22 cellular contexts compared by ENCODE assay signal in genomic region chr12:113935459-113935858, GRCh38.
"Had no signal": no experiment of that assay in that cellular context is flagged by ENCODE, and none has a peak within 500 bp of the region (broad histone marks: within the 10 kb centered on the region; RNA-seq: fewer than 3 reads in every experiment).

No MANE protein-coding gene starts in this region.

- H3K4me1 ChIP-seq: spleen had no signal

- H3K9me3 Mint-ChIP-seq: activated naive CD4-positive, alpha-beta T cell treated with anti-CD3 and anti-CD28 coated beads for 36 hours; activated naive CD8-positive, alpha-beta T cell treated with anti-CD3 and anti-CD28 coated beads, Interleukin-2, amount 50 U/mL, for 24 hours; WTC11 had no signal

- H3K27me3 Mint-ChIP-seq: activated CD4-positive, alpha-beta T cell treated with anti-CD3 and anti-CD28 coated beads for 36 hours; activated naive CD8-positive, alpha-beta T cell treated with anti-CD3 and anti-CD28 coated beads, Interleukin-2, amount 50 U/mL, for 24 hours; progenitor cell of endocrine pancreas had no signal

- H3K27me3 ChIP-seq: cardiac muscle cell, esophagus muscularis mucosa, gastrocnemius medialis, left lung, spleen, tibial artery had no signal

- ATAC-seq: activated CD4-positive, alpha-beta T cell treated with anti-CD3 and anti-CD28 coated beads for 36 hours; activated naive CD8-positive, alpha-beta T cell treated with anti-CD3 and anti-CD28 coated beads, Interleukin-2, amount 50 U/mL, for 24 hours; gastrocnemius medialis; left lung; stimulated activated naive CD8-positive, alpha-beta T cell treated with anti-CD3 and anti-CD28 coated beads, Interleukin-15, Interleukin-2, amounts not matched to agents 100 U/mL and 50 U/mL, for 24 hours; WTC11 had no signal

- H3K9me3 ChIP-seq: esophagus muscularis mucosa, gastrocnemius medialis, left lung, spleen, tibial artery had no signal

- H3K36me3 ChIP-seq: cardiac muscle cell had no signal

- DNase-seq: activated CD4-positive, alpha-beta T cell treated with anti-CD3 and anti-CD28 coated beads for 36 hours; activated CD4-positive, alpha-beta T cell treated with anti-CD3 and anti-CD28 coated beads, Interleukin-2, amount 50 U/mL, for 4 hours; activated naive CD4-positive, alpha-beta T cell treated with anti-CD3 and anti-CD28 coated beads for 36 hours; activated naive CD8-positive, alpha-beta T cell treated with anti-CD3 and anti-CD28 coated beads, Interleukin-2, amount 50 U/mL, for 24 hours; activated T-cell treated with anti-CD3 and anti-CD28 coated beads, Interleukin-2, amount 50 U/mL, for 48 hours; cortex of kidney; effector CD4-positive, alpha-beta T cell; gastrocnemius medialis; head of caudate nucleus; islet precursor cell; left lung; spleen; stimulated activated CD4-positive, alpha-beta T cell treated with anti-CD3 and anti-CD28 coated beads, Interleukin-4, amount 100 ng/mL, for 24 hours; stimulated activated naive CD8-positive, alpha-beta T cell treated with anti-CD3 and anti-CD28 coated beads, Interleukin-15, Interleukin-2, amounts not matched to agents 100 U/mL and 50 U/mL, for 24 hours; T-helper 1 cell; T-helper 9 cell; tibial artery had no signal

- H3K4me3 Mint-ChIP-seq: activated CD4-positive, alpha-beta T cell treated with anti-CD3 and anti-CD28 coated beads for 36 hours; activated naive CD4-positive, alpha-beta T cell treated with anti-CD3 and anti-CD28 coated beads for 36 hours; activated naive CD8-positive, alpha-beta T cell treated with anti-CD3 and anti-CD28 coated beads, Interleukin-2, amount 50 U/mL, for 24 hours; WTC11 had no signal

- H3K4me3 ChIP-seq: cardiac muscle cell, esophagus muscularis mucosa, gastrocnemius medialis, left lung, lung, spleen, tibial artery had no signal

- H3K27ac Mint-ChIP-seq: activated CD4-positive, alpha-beta T cell treated with anti-CD3 and anti-CD28 coated beads for 36 hours; activated naive CD4-positive, alpha-beta T cell treated with anti-CD3 and anti-CD28 coated beads for 36 hours; activated naive CD8-positive, alpha-beta T cell treated with anti-CD3 and anti-CD28 coated beads, Interleukin-2, amount 50 U/mL, for 24 hours; progenitor cell of endocrine pancreas; WTC11 had no signal

- H3K27ac ChIP-seq: cardiac muscle cell, esophagus muscularis mucosa, gastrocnemius medialis, left lung, spleen, tibial artery had no signal
